8 cellular contexts compared by ENCODE assay signal in genomic region chr7:111098011-111098925, GRCh38. TPM values are rescaled to one million over a fixed set of nuclear protein-coding genes. Genes with fewer than 3 reads are reported as not detected.
A peak's percentile ranks its signal among the peaks of the same experiment; 100 is the strongest.
DNase-seq lines count a peak whose midpoint lies in the region; ATAC-seq, FAIRE-seq and TF ChIP-seq lines count a peak whose summit lies in the region.

No MANE protein-coding gene starts in this region.

- TF ChIP-seq CTCF in A549 (IDR thresholded peaks at IDR 0.05) (peak; percentile 70), GM13977 (IDR thresholded peaks at IDR 0.05; ENCODE audit: extremely low read depth, insufficient read depth, missing control alignments) (peak; percentile 65), fibroblast of mammary gland (conservative IDR thresholded peaks at IDR 0.05; ENCODE audit: control insufficient read depth, insufficient read depth, low read depth, low read length) (peak; percentile 66)

- no peaks in the 10 kb centered on the region for H3K9me3 ChIP-seq in A549

- peaks cover 13% of the 10 kb centered on the region; the same call in 2 of the 3 replicates for H3K4me1 ChIP-seq in A549

- in situ Hi-C loops in GM13977 (cut with MboI; ENCODE audit: low pct_unique_long_range_greater_than_20kb, low sequenced_read_pairs, unreplicated experiment) = loop anchor here (25.0 kb wide), 2 partner anchors 389 to 639 kb away; no protein-coding TSS in a partner anchor

- FAIRE-seq in A549 (lab: Jason Lieb, UNC) = peak; percentile 78

- peak; percentile 71 to 88; a peak in 5 of 6 replicates for ATAC-seq in A549
- ATAC-seq in HG02798 (IDR thresholded peaks at IDR 0.05; ENCODE audit: poor library complexity, unreplicated experiment) = peak; percentile 86

- peak in 1 of 2 experiments; percentile 64 for DNase-seq in A549 (ENCODE audit: low read depth in 1 of 2, low spot score in 1 of 2)
- DNase-seq in GM13977 (ENCODE audit: low spot score) = no peak
- peak; percentile 57 for DNase-seq in NCI-H2227 treated with DMSO at 0.1 percent for 48 hours (lab: John Stamatoyannopoulos, UW)
- peak; percentile 65 for DNase-seq in activated CD8-positive, alpha-beta memory T cell treated with anti-CD3 and anti-CD28 coated beads, Interleukin-2, amount 50 U/mL, for 4 hours
- peak; percentile 49 for DNase-seq in fibroblast of mammary gland (ENCODE audit: low read depth)
- peak; percentile 20 for DNase-seq in renal cortical epithelial cell (ENCODE audit: low read depth)
- DNase-seq in SKM-1 (lab: John Stamatoyannopoulos, UW; ENCODE audit: unreplicated experiment) = no peak

- H3K4me3 ChIP-seq in A549 = no peak overlapping the region
- H3K4me3 ChIP-seq in fibroblast of mammary gland (ENCODE audit: control insufficient read depth, low read depth, low read length) = no peak overlapping the region

- POLR2A ChIA-PET in A549 (lab: Yijun Ruan, JAX) = no interaction called here

- WGBS in A549 (ENCODE audit: missing lambda C conversion rate) = 33% methylated on average over 10 of the region's 10 CpGs

- no peak for TF ChIP-seq EP300 in A549 (IDR thresholded peaks at IDR 0.05)

- no peak overlapping the region for H3K27ac ChIP-seq in A549

- peak overlapping the region; percentile 38 for H3K4me2 ChIP-seq in A549

- TF ChIP-seq POLR2A in A549 (IDR thresholded peaks at IDR 0.05; ENCODE audit: low read length) = no peak

- TF ChIP-seq RAD21 in A549 (conservative IDR thresholded peaks at IDR 0.05 in 1 of 2, IDR thresholded peaks at IDR 0.05 in 1 of 2) = peak; percentile 74 to 78

- CTCF ChIA-PET in A549 (lab: Yijun Ruan, JAX) = interaction anchor here (0.7 to 1.7 kb wide), 9 partner anchors 10 to 699 kb away, joined by 3 to 6 read pairs (median 4); no protein-coding TSS in a partner anchor

TF ChIP-seq in A549, 52 proteins besides CTCF, POLR2A, EP300 and RAD21:
- TF ChIP-seq MYC (IDR thresholded peaks at IDR 0.05; ENCODE audit: borderline replicate concordance, low read length) (no peak), FOSL2 (IDR thresholded peaks at IDR 0.05) (no peak), FOSL2 (CRISPR knock-in tag; IDR thresholded peaks at IDR 0.05) (peak; percentile 71), SMC3 (IDR thresholded peaks at IDR 0.05) (peak; percentile 56; the same call in 2 of the 3 replicates), MAX (IDR thresholded peaks at IDR 0.05) (0 out of 2 replicates have a peak, but pooled peaks have one; percentile 20), HMGXB4 (CRISPR knock-in tag; IDR thresholded peaks at IDR 0.05; ENCODE audit: borderline replicate concordance) (no peak), ZNF302 (CRISPR knock-in tag; IDR thresholded peaks at IDR 0.05) (no peak), GATA3 (IDR thresholded peaks at IDR 0.05; ENCODE audit: borderline replicate concordance) (peak; percentile 54; the same call in 1 of the 2 replicates)
TF ChIP-seq in A549: peak in this region for 4.

RNA-seq across cellular contexts. Expression of gene LRRN3, which starts 7.3 kb away (rescaled TPM):
- polyA plus RNA-seq in A549 (2011; rRNA removed) (0.06 and 0.09 TPM in 2 replicates), A549 (2017; fragmentation: RNase III; extraction: RNeasy Plus Mini Kit Qiagen cat#74134 plus additional on column Dnase treatment) (0.04 to 0.05 TPM in 2 of 3 replicates, not detected in the other)
- polyA plus RNA-seq in A549 (2012; cell fraction: cytosol; rRNA removed) = 0.01 and 0.03 TPM in 2 replicates
- 0.02 TPM in 2 replicates for polyA plus RNA-seq in A549 (2012; cell fraction: nucleus; rRNA removed)
- not detected in 2 replicates for polyA minus RNA-seq in A549 (2011; rRNA and poly(A)+ RNA removed)
- under 0.01 TPM in 1 of 2 replicates, not detected in the other for total RNA-seq in renal cortical epithelial cell

Comparison
In these comparisons a context has a peak if more than half of its experiments do, and no peak if none do; other contexts are left out.
1. DNase-seq: peak in NCI-H2227 treated with DMSO at 0.1 percent for 48 hours (single experiment), activated CD8-positive, alpha-beta memory T cell treated with anti-CD3 and anti-CD28 coated beads, Interleukin-2, amount 50 U/mL, for 4 hours (single experiment), fibroblast of mammary gland (single experiment) and renal cortical epithelial cell (single experiment); none in GM13977 (single experiment) and SKM-1 (single experiment).
2. Peak in every context shown above with its lines, with median percentiles within 50 percentile points of each other: CTCF ChIP-seq.